Comparison of ENCODE assay signal across 1 cellular context in genomic region chr2:121049921-121050585, GRCh38.
TF ChIP-seq lines count a peak whose summit lies in the region.

No MANE protein-coding gene starts in this region.

TF ChIP-seq in WTC11, 78 proteins besides CTCF, POLR2A, EP300 and RAD21 (continued from another document):
- TF ChIP-seq ARID4B (CRISPR knock-in tag; IDR thresholded peaks at IDR 0.05; ENCODE audit: borderline replicate concordance), result no peak
- no peak for TF ChIP-seq OVOL2 (CRISPR knock-in tag; IDR thresholded peaks at IDR 0.05; ENCODE audit: borderline replicate concordance)
- TF ChIP-seq PREB (CRISPR knock-in tag; IDR thresholded peaks at IDR 0.05; ENCODE audit: borderline replicate concordance), result no peak
- TF ChIP-seq ZMAT4 (CRISPR knock-in tag; IDR thresholded peaks at IDR 0.05), result no peak
